In genomic region chr1:2292725-2293450, GRCh38 we compare ENCODE assay signal across 19 cellular contexts.
DNase-seq lines count a peak whose midpoint lies in the region; ATAC-seq, FAIRE-seq and TF ChIP-seq lines count a peak whose summit lies in the region.
"Had no signal": no experiment of that assay in that cellular context is flagged by ENCODE, and none has a peak within 500 bp of the region (broad histone marks: within the 10 kb centered on the region; RNA-seq: fewer than 3 reads in every experiment).

No MANE protein-coding gene starts in this region.

- H3K9me3 Mint-ChIP-seq in activated naive CD4-positive, alpha-beta T cell treated with anti-CD3 and anti-CD28 coated beads, Interleukin-2, amount 50 U/mL, for 72 hours: no peaks in the 10 kb centered on the region
- no peaks in the 10 kb centered on the region for H3K9me3 Mint-ChIP-seq in activated naive CD4-positive, alpha-beta T cell treated with anti-CD3 and anti-CD28 coated beads, Interleukin-2, amount 10 ng/mL, durations not matched to agents 7 days and 5 days
- H3K9me3 Mint-ChIP-seq in naive thymus-derived CD4-positive, alpha-beta T cell: no peaks in the 10 kb centered on the region
- H3K9me3 Mint-ChIP-seq in CD14-positive monocyte: peaks cover 0 to 5% (median 2%) of the 10 kb centered on the region in 7 donors
- H3K9me3 Mint-ChIP-seq: neural progenitor cell; stimulated activated naive CD8-positive, alpha-beta T cell treated with anti-CD3 and anti-CD28 coated beads, Interleukin-15, amount 100 ng/mL, for 72 hours had no signal

- H3K4me3 ChIP-seq in naive thymus-derived CD4-positive, alpha-beta T cell (ENCODE audit: low read length): no peak overlapping the region
- no peak overlapping the region for H3K4me3 ChIP-seq in transverse colon
- H3K4me3 ChIP-seq in pancreas: no peak overlapping the region
- H3K4me3 ChIP-seq: esophagus squamous epithelium, GM12878, heart left ventricle, neural progenitor cell had no signal

- peaks cover 50 to 89% of the 10 kb centered on the region in 2 donors for H3K4me1 ChIP-seq in naive thymus-derived CD4-positive, alpha-beta T cell (ENCODE audit: control insufficient read depth in 2 of 2, insufficient read depth in 2 of 2, low read length in 2 of 2)
- H3K4me1 ChIP-seq in transverse colon (peaks cover 33 to 66% (median 51%) of the 10 kb centered on the region in 4 donors), pancreas (peaks cover 0 to 3% (median 0%) of the 10 kb centered on the region in 3 donors)

- H3K36me3 ChIP-seq in naive thymus-derived CD4-positive, alpha-beta T cell (ENCODE audit: control insufficient read depth in 2 of 3, insufficient read depth in 3 of 3, low read length in 3 of 3): peaks cover 0 to 6% (median 5%) of the 10 kb centered on the region in 3 experiments
- H3K36me3 ChIP-seq in transverse colon (no peaks in the 10 kb centered on the region), pancreas (no peaks in the 10 kb centered on the region)
- H3K36me3 ChIP-seq: esophagus squamous epithelium, neural progenitor cell, WERI-Rb-1 had no signal

- no peak for TF ChIP-seq EP300 in transverse colon (IDR thresholded peaks at IDR 0.05; ENCODE audit: low read depth)

- FAIRE-seq in pancreas (lab: Jason Lieb, UNC): no peak

- no peak overlapping the region for H3K4me3 Mint-ChIP-seq in activated naive CD4-positive, alpha-beta T cell treated with anti-CD3 and anti-CD28 coated beads, Interleukin-2, amount 10 ng/mL, durations not matched to agents 7 days and 5 days
- H3K4me3 Mint-ChIP-seq in naive thymus-derived CD4-positive, alpha-beta T cell: peak overlapping the region in 6 of 10 donors; percentile 27 to 94 (median 68)
- H3K4me3 Mint-ChIP-seq in CD14-positive monocyte: peak overlapping the region in 1 of 2 donors; percentile 83
- H3K4me3 Mint-ChIP-seq: neural progenitor cell had no signal

- H3K9me3 ChIP-seq in naive thymus-derived CD4-positive, alpha-beta T cell (ENCODE audit: control insufficient read depth in 2 of 3, low read length in 3 of 3): no peaks in the 10 kb centered on the region
- no peaks in the 10 kb centered on the region for H3K9me3 ChIP-seq in transverse colon
- no peaks in the 10 kb centered on the region for H3K9me3 ChIP-seq in pancreas
- H3K9me3 ChIP-seq: esophagus squamous epithelium, heart left ventricle had no signal

- H3K27me3 ChIP-seq in naive thymus-derived CD4-positive, alpha-beta T cell (ENCODE audit: control insufficient read depth in 2 of 2, insufficient read depth in 2 of 2, low read length in 2 of 2): no peaks in the 10 kb centered on the region
- H3K27me3 ChIP-seq in transverse colon (no peaks in the 10 kb centered on the region), pancreas (no peaks in the 10 kb centered on the region)
- H3K27me3 ChIP-seq: esophagus squamous epithelium, heart left ventricle, neural progenitor cell had no signal

- no peak for ATAC-seq in activated naive CD4-positive, alpha-beta T cell treated with anti-CD3 and anti-CD28 coated beads, Interleukin-2, amount 50 U/mL, for 72 hours
- ATAC-seq in naive thymus-derived CD4-positive, alpha-beta T cell: no peak
- no peak for ATAC-seq in pancreas
- ATAC-seq: GM12878; heart left ventricle; stimulated activated naive CD8-positive, alpha-beta T cell treated with anti-CD3 and anti-CD28 coated beads, Interleukin-15, amount 100 ng/mL, for 72 hours had no signal

- in situ Hi-C loops in transverse colon (cut with MboI; ENCODE audit: low pct_ligation_motif_present in 1 of 4, low pct_unique_long_range_greater_than_20kb in 1 of 4, low sequenced_read_pairs in 3 of 4): no loop called here

- H3K36me3 Mint-ChIP-seq in activated naive CD4-positive, alpha-beta T cell treated with anti-CD3 and anti-CD28 coated beads, Interleukin-2, amount 50 U/mL, for 72 hours: peaks cover 0 to 13% of the 10 kb centered on the region in 2 donors
- peaks cover 34% of the 10 kb centered on the region for H3K36me3 Mint-ChIP-seq in activated naive CD4-positive, alpha-beta T cell treated with anti-CD3 and anti-CD28 coated beads, Interleukin-2, amount 10 ng/mL, durations not matched to agents 7 days and 5 days
- H3K36me3 Mint-ChIP-seq in naive thymus-derived CD4-positive, alpha-beta T cell: peaks cover 0 to 11% (median 0%) of the 10 kb centered on the region in 5 donors
- H3K36me3 Mint-ChIP-seq in CD14-positive monocyte: peaks cover 56 to 65% of the 10 kb centered on the region in 2 donors

- peak overlapping the region; percentile 14 for H3K27ac ChIP-seq in cingulate gyrus (ENCODE audit: low read depth, low read length)
- H3K27ac ChIP-seq in naive thymus-derived CD4-positive, alpha-beta T cell (ENCODE audit: low read depth, low read length): peak overlapping the region; percentile 98
- H3K27ac ChIP-seq in transverse colon: peak overlapping the region in 3 of 4 donors; percentile 78 to 89 (median 82)
- no peak overlapping the region for H3K27ac ChIP-seq in pancreas
- H3K27ac ChIP-seq: neural progenitor cell, WERI-Rb-1 had no signal

- TF ChIP-seq POLR2A in transverse colon (IDR thresholded peaks at IDR 0.05): no peak

- intact Hi-C loops in naive thymus-derived CD4-positive, alpha-beta T cell (cut with micrococcal nuclease): loop anchor here in 1 of 2 donors (10.0 kb wide), 1 partner anchor 232 kb away; the partner anchor contains the start of gene PANK4
- intact Hi-C loops in transverse colon (cut with DNase I; ENCODE audit: low total_unique reads): no loop called here
- intact Hi-C loops in pancreas (cut with DNase I): no loop called here
- intact Hi-C loops in CD14-positive monocyte (cut with micrococcal nuclease): loop anchor here in 1 of 2 donors (5.0 kb wide), 1 partner anchor 36 kb away; no protein-coding TSS in a partner anchor

- POLR2A ChIA-PET in naive thymus-derived CD4-positive, alpha-beta T cell (lab: Charles Lee): interaction anchor here (2.0 to 5.2 kb wide), 2 partner anchors 7 to 37 kb away, joined by 20 to 37 read pairs; no protein-coding TSS in a partner anchor

- no peak for DNase-seq in activated naive CD4-positive, alpha-beta T cell treated with anti-CD3 and anti-CD28 coated beads, Interleukin-2, amount 50 U/mL, for 72 hours (ENCODE audit: low spot score in 2 of 2)
- no peak for DNase-seq in activated naive CD4-positive, alpha-beta T cell treated with anti-CD3 and anti-CD28 coated beads, Interleukin-2, amount 10 ng/mL, durations not matched to agents 7 days and 5 days
- DNase-seq in naive thymus-derived CD4-positive, alpha-beta T cell: no peak
- DNase-seq in transverse colon: no peak
- no peak for DNase-seq in Ammon's horn (ENCODE audit: low spot score)
- DNase-seq in pancreas: no peak
- no peak for DNase-seq in CD14-positive monocyte (ENCODE audit: low spot score)
- DNase-seq: activated gamma-delta T cell; esophagus squamous epithelium; GDM1; heart left ventricle; mammary epithelial cell; NCI-H1694 treated with DMSO at 0.1 percent for 48 hours; NCI-H446; stimulated activated naive CD8-positive, alpha-beta T cell treated with anti-CD3 and anti-CD28 coated beads, Interleukin-15, amount 100 ng/mL, for 72 hours; WERI-Rb-1 had no signal

- CTCF ChIA-PET in activated naive CD4-positive, alpha-beta T cell treated with anti-CD3 and anti-CD28 coated beads, Interleukin-2, amount 10 ng/mL, durations not matched to agents 7 days and 5 days (lab: Charles Lee): no interaction called here
- CTCF ChIA-PET in naive thymus-derived CD4-positive, alpha-beta T cell (lab: Charles Lee): interaction anchor here (1.8 kb wide), 1 partner anchor 59 kb away, joined by 6 read pairs; no protein-coding TSS in a partner anchor

- no peaks in the 10 kb centered on the region for H3K27me3 Mint-ChIP-seq in activated naive CD4-positive, alpha-beta T cell treated with anti-CD3 and anti-CD28 coated beads, Interleukin-2, amount 10 ng/mL, durations not matched to agents 7 days and 5 days
- no peaks in the 10 kb centered on the region for H3K27me3 Mint-ChIP-seq in naive thymus-derived CD4-positive, alpha-beta T cell
- peaks cover 62 to 79% (median 74%) of the 10 kb centered on the region in 3 donors for H3K27me3 Mint-ChIP-seq in CD14-positive monocyte (ENCODE audit: low read depth in 3 of 3)
- H3K27me3 Mint-ChIP-seq: stimulated activated naive CD8-positive, alpha-beta T cell treated with anti-CD3 and anti-CD28 coated beads, Interleukin-15, amount 100 ng/mL, for 72 hours had no signal

- 86 to 94% methylated on average over 10 to 28 of the region's 30 CpGs for WGBS in transverse colon (ENCODE audit: low coverage in 1 of 2), 2 donors
- WGBS in pancreas, 2 donors: 87 to 91% methylated on average over 27 to 30 of the region's 30 CpGs

- H3K27ac Mint-ChIP-seq in activated naive CD4-positive, alpha-beta T cell treated with anti-CD3 and anti-CD28 coated beads, Interleukin-2, amount 50 U/mL, for 72 hours: peak overlapping the region; percentile 29 to 74
- no peak overlapping the region for H3K27ac Mint-ChIP-seq in activated naive CD4-positive, alpha-beta T cell treated with anti-CD3 and anti-CD28 coated beads, Interleukin-2, amount 10 ng/mL, durations not matched to agents 7 days and 5 days
- peak overlapping the region in 8 of 9 donors; percentile 49 to 96 (median 80) for H3K27ac Mint-ChIP-seq in naive thymus-derived CD4-positive, alpha-beta T cell
- H3K27ac Mint-ChIP-seq in CD14-positive monocyte: peak overlapping the region in 1 of 7 donors; percentile 11

- TF ChIP-seq CTCF in transverse colon (IDR thresholded peaks at IDR 0.05) (no peak), pancreas (IDR thresholded peaks at IDR 0.05) (no peak), CD14-positive monocyte (IDR thresholded peaks at IDR 0.05) (no peak)

- H3K4me1 Mint-ChIP-seq in activated naive CD4-positive, alpha-beta T cell treated with anti-CD3 and anti-CD28 coated beads, Interleukin-2, amount 10 ng/mL, durations not matched to agents 7 days and 5 days: peaks cover 95% of the 10 kb centered on the region
- peaks cover 52 to 100% (median 85%) of the 10 kb centered on the region in 7 donors for H3K4me1 Mint-ChIP-seq in naive thymus-derived CD4-positive, alpha-beta T cell
- H3K4me1 Mint-ChIP-seq in CD14-positive monocyte: peaks cover 61% of the 10 kb centered on the region

Comparison
In these comparisons a context has a peak if more than half of its experiments do, and no peak if none do; other contexts are left out.
1. H3K27ac ChIP-seq: peak in cingulate gyrus (single experiment), naive thymus-derived CD4-positive, alpha-beta T cell (single experiment) and transverse colon (3 of 4); none in pancreas (0 of 4).